Comparison of ENCODE assay signal across 17 cellular contexts in the genomic region with DNA sequence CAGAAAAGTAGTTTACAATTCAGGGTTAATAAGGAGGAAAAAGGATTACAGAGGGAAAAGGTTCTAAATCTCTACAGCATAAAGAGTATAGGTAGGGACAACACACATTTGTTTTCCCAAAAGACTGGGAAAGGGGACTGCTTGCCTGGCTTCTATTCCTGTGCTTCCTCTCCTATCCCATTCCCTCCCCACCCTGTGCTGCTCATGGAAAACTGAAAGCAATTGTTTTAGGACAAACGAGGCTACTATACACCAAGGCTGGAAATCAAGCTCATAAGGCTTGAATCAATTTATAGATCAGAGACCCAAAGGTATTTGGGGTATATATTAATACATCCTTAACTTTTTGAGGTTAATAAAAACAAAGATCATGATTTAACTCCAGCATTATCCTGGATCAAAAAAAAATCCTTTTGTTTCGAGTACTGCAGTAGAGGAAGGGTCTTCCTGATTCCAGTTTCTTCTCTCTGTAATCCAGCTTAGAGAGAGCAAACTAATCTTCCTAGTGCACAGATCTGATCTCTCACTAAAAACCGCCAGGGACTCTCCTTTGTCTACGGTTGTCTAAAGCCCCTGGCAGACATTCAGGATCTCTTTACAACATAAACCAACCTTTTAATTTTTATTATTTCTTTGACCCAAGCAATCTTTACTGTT. TPM values are rescaled to one million over a fixed set of nuclear protein-coding genes. Genes with fewer than 3 reads are reported as not detected.
"Had no signal": no experiment of that assay in that cellular context is flagged by ENCODE, and none has a peak within 500 bp of the region (broad histone marks: within the 10 kb centered on the region; RNA-seq: fewer than 3 reads in every experiment).

No MANE protein-coding gene starts in this region.

- H3K27ac Mint-ChIP-seq: activated T-helper 1 cell treated with anti-CD3 and anti-CD28 coated beads, Interleukin-12 subunit alpha, Interleukin-12 subunit beta, Interleukin-2, Interleukin-4 antibody, amounts not matched to agents 30 ng/mL and 10 ng/mL and 1 ng/mL, durations not matched to agents 14 hours and 24 hours and 36 hours; stimulated activated effector memory CD8-positive, alpha-beta T cell treated with anti-CD3 and anti-CD28 coated beads, Interleukin-12 subunit alpha, Interleukin-12 subunit beta, amount 100 ng/mL, for 72 hours had no signal

- DNase-seq: activated naive CD4-positive, alpha-beta T cell; central memory CD4-positive, alpha-beta T cell; cortex of kidney; effector memory CD4-positive, alpha-beta T cell; heart left ventricle; mucosa of descending colon; naive thymus-derived CD4-positive, alpha-beta T cell; SW 1271; transverse colon had no signal

- H3K36me3 Mint-ChIP-seq: naive thymus-derived CD4-positive, alpha-beta T cell; stimulated activated effector memory CD8-positive, alpha-beta T cell treated with anti-CD3 and anti-CD28 coated beads, Interleukin-12 subunit alpha, Interleukin-12 subunit beta, amount 100 ng/mL, for 72 hours had no signal

- H3K9me3 ChIP-seq: ascending aorta, heart left ventricle, mucosa of descending colon, transverse colon had no signal

- H3K4me3 Mint-ChIP-seq: activated T-helper 1 cell treated with anti-CD3 and anti-CD28 coated beads, Interleukin-12 subunit alpha, Interleukin-12 subunit beta, Interleukin-2, Interleukin-4 antibody, amounts not matched to agents 30 ng/mL and 10 ng/mL and 1 ng/mL, durations not matched to agents 14 hours and 24 hours and 36 hours; naive thymus-derived CD4-positive, alpha-beta T cell; stimulated activated effector memory CD8-positive, alpha-beta T cell treated with anti-CD3 and anti-CD28 coated beads, Interleukin-12 subunit alpha, Interleukin-12 subunit beta, amount 100 ng/mL, for 72 hours had no signal

- H3K27me3 ChIP-seq: ascending aorta, foreskin keratinocyte, heart left ventricle, transverse colon had no signal

- H3K27ac ChIP-seq: ascending aorta, foreskin keratinocyte, transverse colon had no signal

- H3K4me3 ChIP-seq: ascending aorta, heart left ventricle, mucosa of descending colon, transverse colon had no signal

- H3K4me1 Mint-ChIP-seq: stimulated activated effector memory CD8-positive, alpha-beta T cell treated with anti-CD3 and anti-CD28 coated beads, Interleukin-12 subunit alpha, Interleukin-12 subunit beta, amount 100 ng/mL, for 72 hours had no signal

- H3K9me3 Mint-ChIP-seq: activated T-helper 1 cell treated with anti-CD3 and anti-CD28 coated beads, Interleukin-12 subunit alpha, Interleukin-12 subunit beta, Interleukin-2, Interleukin-4 antibody, amounts not matched to agents 30 ng/mL and 10 ng/mL and 1 ng/mL, durations not matched to agents 14 hours and 24 hours and 36 hours; naive thymus-derived CD4-positive, alpha-beta T cell; stimulated activated effector memory CD8-positive, alpha-beta T cell treated with anti-CD3 and anti-CD28 coated beads, Interleukin-12 subunit alpha, Interleukin-12 subunit beta, amount 100 ng/mL, for 72 hours had no signal

- H3K36me3 ChIP-seq: transverse colon had no signal

RNA-seq across cellular contexts. Expression of gene A3GALT2, which starts 37.3 kb away (rescaled TPM):
- total RNA-seq: activated CD8-positive, alpha-beta memory T cell treated with anti-CD3 and anti-CD28 coated beads for 36 hours; activated T-helper 1 cell treated with anti-CD3 and anti-CD28 coated beads, Interleukin-12 subunit alpha, Interleukin-12 subunit beta, Interleukin-2, Interleukin-4 antibody, amounts not matched to agents 30 ng/mL and 10 ng/mL and 1 ng/mL, durations not matched to agents 14 hours and 24 hours and 36 hours; ascending aorta; foreskin keratinocyte; lung microvascular endothelial cell; mucosa of descending colon; naive thymus-derived CD4-positive, alpha-beta T cell; SK-MEL-5; T-helper 2 cell treated with Interferon-gamma antibody and Interleukin-4, amounts not matched to agents 100 ng/mL and 5 ng/mL, for 36 hours; transverse colon had no signal
- polyA plus RNA-seq: foreskin keratinocyte; heart left ventricle; naive thymus-derived CD4-positive, alpha-beta T cell had no signal
